Comparison of ENCODE assay signal across 23 cellular contexts in genomic region chr1:167185062-167185461, GRCh38.
"Had no signal": no experiment of that assay in that cellular context is flagged by ENCODE, and none has a peak within 500 bp of the region (broad histone marks: within the 10 kb centered on the region; RNA-seq: fewer than 3 reads in every experiment).

No MANE protein-coding gene starts in this region.

- H3K4me1 Mint-ChIP-seq: activated B cell treated with CpG ODN at 0.5 μM for 24 hours; central memory CD8-positive, alpha-beta T cell; IgD-negative memory B cell; T-cell had no signal

- H3K27me3 Mint-ChIP-seq: activated naive CD8-positive, alpha-beta T cell; brain had no signal

- H3K4me1 ChIP-seq: Peyer's patch, SJSA1 had no signal

- H3K27me3 ChIP-seq: Peyer's patch, SJSA1 had no signal

- H3K27ac Mint-ChIP-seq: activated B cell treated with CpG ODN at 0.5 μM for 24 hours; activated CD8-positive, alpha-beta T cell treated with anti-CD3 and anti-CD28 coated beads, Interleukin-2, amount 10 ng/mL, durations not matched to agents 7 days and 5 days; activated naive CD4-positive, alpha-beta T cell treated with anti-CD3 and anti-CD28 coated beads for 36 hours; activated naive CD8-positive, alpha-beta T cell; brain; IgD-negative memory B cell; T-cell had no signal

- DNase-seq: activated B cell treated with CpG ODN at 0.5 μM for 24 hours; activated CD4-positive, alpha-beta T cell treated with anti-CD3 and anti-CD28 coated beads, Interleukin-2, amount 50 U/mL, for 1 hour; activated CD8-positive, alpha-beta memory T cell treated with anti-CD3 and anti-CD28 coated beads, Interleukin-2, amount 50 U/mL, for 48 hours; activated CD8-positive, alpha-beta T cell treated with anti-CD3 and anti-CD28 coated beads, Interleukin-2, amount 10 ng/mL, durations not matched to agents 7 days and 5 days; activated gamma-delta T cell; activated naive CD4-positive, alpha-beta T cell treated with anti-CD3 and anti-CD28 coated beads for 36 hours; activated T-cell treated with anti-CD3 and anti-CD28 coated beads, Interleukin-2, amount 50 U/mL, for 1 hour; amygdala; KG1; NCI-H1048; NCI-H1417; NCI-H2081; NCI-H226; NCI-H526; Peyer's patch; SHP77; T-cell; T1000 had no signal

- H3K9me3 Mint-ChIP-seq: activated B cell treated with CpG ODN at 0.5 μM for 24 hours; activated naive CD4-positive, alpha-beta T cell treated with anti-CD3 and anti-CD28 coated beads for 36 hours; central memory CD8-positive, alpha-beta T cell; IgD-negative memory B cell; T-cell had no signal

- H3K36me3 ChIP-seq: Peyer's patch, SJSA1 had no signal

- H3K36me3 Mint-ChIP-seq: activated naive CD8-positive, alpha-beta T cell; brain; IgD-negative memory B cell; T-cell had no signal

- ATAC-seq: activated CD8-positive, alpha-beta T cell treated with anti-CD3 and anti-CD28 coated beads, Interleukin-2, amount 10 ng/mL, durations not matched to agents 7 days and 5 days; T-cell had no signal

- H3K4me3 ChIP-seq: Peyer's patch, SJSA1 had no signal

- H3K4me3 Mint-ChIP-seq: activated B cell treated with CpG ODN at 0.5 μM for 24 hours; activated CD8-positive, alpha-beta T cell treated with anti-CD3 and anti-CD28 coated beads, Interleukin-2, amount 10 ng/mL, durations not matched to agents 7 days and 5 days; activated naive CD4-positive, alpha-beta T cell treated with anti-CD3 and anti-CD28 coated beads for 36 hours; activated naive CD8-positive, alpha-beta T cell; brain; central memory CD8-positive, alpha-beta T cell; IgD-negative memory B cell; T-cell had no signal

- H3K9me3 ChIP-seq: Peyer's patch, SJSA1 had no signal
